9 cellular contexts compared by ENCODE assay signal in genomic region chr7:17402628-17403278, GRCh38.
DNase-seq lines count a peak whose midpoint lies in the region; ATAC-seq, FAIRE-seq and TF ChIP-seq lines count a peak whose summit lies in the region.
"Had no signal": no experiment of that assay in that cellular context is flagged by ENCODE, and none has a peak within 500 bp of the region (broad histone marks: within the 10 kb centered on the region; RNA-seq: fewer than 3 reads in every experiment).

No MANE protein-coding gene starts in this region.

- H3K27me3 Mint-ChIP-seq in Calu3 (ENCODE audit: unreplicated experiment), result no peaks in the 10 kb centered on the region
- H3K27me3 Mint-ChIP-seq in activated CD8-positive, alpha-beta T cell treated with anti-CD3 and anti-CD28 coated beads for 36 hours, result peaks cover 11% of the 10 kb centered on the region

- no peak overlapping the region for H3K4me3 ChIP-seq in MG63

- CTCF ChIA-PET in Calu3 (lab: Charles Lee), result interaction anchor here (0.6 to 1.0 kb wide), 4 partner anchors 25 to 648 kb away, joined by 3 to 4 read pairs (median 4); no protein-coding TSS in a partner anchor
- CTCF ChIA-PET in activated CD8-positive, alpha-beta T cell treated with anti-CD3 and anti-CD28 coated beads for 36 hours (lab: Charles Lee), result interaction anchor here (1.0 kb wide), 1 partner anchor 34 kb away, joined by 3 read pairs; no protein-coding TSS in a partner anchor

- POLR2A ChIA-PET in activated CD8-positive, alpha-beta T cell treated with anti-CD3 and anti-CD28 coated beads for 36 hours (lab: Charles Lee), result interaction anchor here (0.6 kb wide), 1 partner anchor 344 kb away, joined by 3 read pairs; no protein-coding TSS in a partner anchor

- no peaks in the 10 kb centered on the region for H3K9me3 ChIP-seq in MG63

- peak; percentile 69 for ATAC-seq in HG03060 (IDR thresholded peaks at IDR 0.05; ENCODE audit: low read depth, unreplicated experiment)
- ATAC-seq in activated CD8-positive, alpha-beta T cell treated with anti-CD3 and anti-CD28 coated beads for 36 hours, result peak; percentile 55

- no peak for TF ChIP-seq CTCF in Calu3 (IDR thresholded peaks at IDR 0.05; ENCODE audit: unreplicated experiment)
- no peak for TF ChIP-seq CTCF in activated CD8-positive, alpha-beta T cell treated with anti-CD3 and anti-CD28 coated beads for 36 hours (IDR thresholded peaks at IDR 0.05)

- H3K36me3 Mint-ChIP-seq in Calu3 (ENCODE audit: insufficient read depth, unreplicated experiment), result peaks cover 13% of the 10 kb centered on the region
- no peaks in the 10 kb centered on the region for H3K36me3 Mint-ChIP-seq in activated CD8-positive, alpha-beta T cell treated with anti-CD3 and anti-CD28 coated beads for 36 hours (ENCODE audit: low read depth)

- H3K9me3 Mint-ChIP-seq in Calu3 (ENCODE audit: low read depth, unreplicated experiment), result no peaks in the 10 kb centered on the region
- no peaks in the 10 kb centered on the region for H3K9me3 Mint-ChIP-seq in activated CD8-positive, alpha-beta T cell treated with anti-CD3 and anti-CD28 coated beads for 36 hours

- intact Hi-C loops in Calu3 (cut with micrococcal nuclease; ENCODE audit: unreplicated experiment), result no loop called here
- intact Hi-C loops in activated CD8-positive, alpha-beta T cell treated with anti-CD3 and anti-CD28 coated beads for 36 hours (cut with micrococcal nuclease), result no loop called here

- DNase-seq in Calu3 (no peak), GM19239 (ENCODE audit: insufficient read length, low spot score) (no peak), NCI-H1436 (lab: John Stamatoyannopoulos, UW) (no peak), MG63 (no peak), retina (no peak), NCI-H2227 treated with DMSO at 0.1 percent for 48 hours (lab: John Stamatoyannopoulos, UW) (no peak)
- peak; percentile 17 for DNase-seq in activated CD8-positive, alpha-beta T cell treated with anti-CD3 and anti-CD28 coated beads for 36 hours
- DNase-seq: NCI-H446 had no signal

- BruUV-seq in Calu3 (replicated peaks; lab: Mats Ljungman, UMichigan), result no TSS peak

- H3K4me1 Mint-ChIP-seq in Calu3 (ENCODE audit: low read depth, unreplicated experiment), result peaks cover 67% of the 10 kb centered on the region
- H3K4me1 Mint-ChIP-seq in activated CD8-positive, alpha-beta T cell treated with anti-CD3 and anti-CD28 coated beads for 36 hours (ENCODE audit: low read depth), result peaks cover 20% of the 10 kb centered on the region

- peak overlapping the region; percentile 15 for H3K4me3 Mint-ChIP-seq in Calu3 (ENCODE audit: low read depth, unreplicated experiment)
- peak overlapping the region; percentile 2 for H3K4me3 Mint-ChIP-seq in activated CD8-positive, alpha-beta T cell treated with anti-CD3 and anti-CD28 coated beads for 36 hours

- H3K27ac Mint-ChIP-seq in Calu3 (ENCODE audit: unreplicated experiment), result peak overlapping the region; percentile 21
- peak overlapping the region; percentile 75 for H3K27ac Mint-ChIP-seq in activated CD8-positive, alpha-beta T cell treated with anti-CD3 and anti-CD28 coated beads for 36 hours

- FAIRE-seq in GM19239 (lab: Jason Lieb, UNC), result peak; percentile 93

- H3K36me3 ChIP-seq in MG63, result no peaks in the 10 kb centered on the region

- H3K27me3 ChIP-seq in MG63, result no peaks in the 10 kb centered on the region
